In the genomic region with DNA sequence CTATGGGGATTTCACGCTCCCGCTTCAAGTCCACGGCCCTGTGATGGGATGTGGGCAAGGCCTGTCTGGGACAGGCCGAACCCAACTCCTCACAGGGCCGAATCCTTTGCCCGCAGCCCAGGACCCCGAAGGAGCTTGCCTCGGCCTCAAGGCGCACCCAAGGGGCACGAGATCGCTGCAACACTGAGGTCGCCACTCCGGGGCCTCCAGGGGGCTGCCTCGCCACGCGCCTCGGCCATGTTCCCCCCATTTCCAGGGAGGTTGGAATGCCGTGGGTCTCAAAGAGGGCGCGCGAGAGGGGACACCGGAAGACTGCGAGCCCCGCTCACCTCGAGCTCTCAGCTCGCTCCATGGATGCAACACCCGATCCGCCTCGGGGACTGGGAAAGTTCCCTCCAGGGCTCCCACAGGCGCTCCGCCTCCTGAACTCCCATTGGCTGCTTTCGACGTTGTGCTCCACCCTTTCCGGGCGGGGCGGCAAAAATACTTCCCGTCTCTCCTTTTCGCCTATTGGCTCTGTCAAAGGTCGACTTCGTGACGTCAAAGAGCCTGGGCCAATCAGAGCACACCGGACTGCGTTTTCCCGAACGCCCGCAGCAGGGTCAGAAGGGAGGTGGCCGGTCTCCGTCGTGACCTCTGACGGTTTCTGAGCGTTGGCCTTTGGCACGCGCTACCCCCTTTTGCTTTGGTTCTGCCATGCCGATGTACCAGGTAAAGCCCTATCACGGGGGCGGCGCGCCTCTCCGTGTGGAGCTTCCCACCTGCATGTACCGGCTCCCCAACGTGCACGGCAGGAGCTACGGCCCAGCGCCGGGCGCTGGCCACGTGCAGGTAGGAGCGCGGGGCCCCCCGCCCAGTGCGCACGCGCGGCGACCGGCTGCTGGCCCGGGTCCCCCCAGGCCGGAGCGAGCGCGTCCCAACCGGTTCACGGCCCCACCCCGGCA, we compare ENCODE assay signal across 8 cellular contexts. TPM values are rescaled to one million over a fixed set of nuclear protein-coding genes. Genes with fewer than 3 reads are reported as not detected.
A peak's percentile ranks its signal among the peaks of the same experiment; 100 is the strongest.
DNase-seq lines count a peak whose midpoint lies in the region; ATAC-seq, FAIRE-seq and TF ChIP-seq lines count a peak whose summit lies in the region.

Gene AIMP2, plus strand, starts transcription at position 605 of the 944 bp plus-strand sequence. Its CDS starts 92 bp downstream, at position 697.
A gene with protein sequence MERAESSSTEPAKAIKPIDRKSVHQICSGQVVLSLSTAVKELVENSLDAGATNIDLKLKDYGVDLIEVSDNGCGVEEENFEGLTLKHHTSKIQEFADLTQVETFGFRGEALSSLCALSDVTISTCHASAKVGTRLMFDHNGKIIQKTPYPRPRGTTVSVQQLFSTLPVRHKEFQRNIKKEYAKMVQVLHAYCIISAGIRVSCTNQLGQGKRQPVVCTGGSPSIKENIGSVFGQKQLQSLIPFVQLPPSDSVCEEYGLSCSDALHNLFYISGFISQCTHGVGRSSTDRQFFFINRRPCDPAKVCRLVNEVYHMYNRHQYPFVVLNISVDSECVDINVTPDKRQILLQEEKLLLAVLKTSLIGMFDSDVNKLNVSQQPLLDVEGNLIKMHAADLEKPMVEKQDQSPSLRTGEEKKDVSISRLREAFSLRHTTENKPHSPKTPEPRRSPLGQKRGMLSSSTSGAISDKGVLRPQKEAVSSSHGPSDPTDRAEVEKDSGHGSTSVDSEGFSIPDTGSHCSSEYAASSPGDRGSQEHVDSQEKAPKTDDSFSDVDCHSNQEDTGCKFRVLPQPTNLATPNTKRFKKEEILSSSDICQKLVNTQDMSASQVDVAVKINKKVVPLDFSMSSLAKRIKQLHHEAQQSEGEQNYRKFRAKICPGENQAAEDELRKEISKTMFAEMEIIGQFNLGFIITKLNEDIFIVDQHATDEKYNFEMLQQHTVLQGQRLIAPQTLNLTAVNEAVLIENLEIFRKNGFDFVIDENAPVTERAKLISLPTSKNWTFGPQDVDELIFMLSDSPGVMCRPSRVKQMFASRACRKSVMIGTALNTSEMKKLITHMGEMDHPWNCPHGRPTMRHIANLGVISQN (minus strand): TSS at position 382 of the 944 bp plus-strand sequence. CDS start 30 bp downstream, at position 352.

- H3K9me3 ChIP-seq in OCI-LY7 (ENCODE audit: low read length) (no peaks in the 10 kb centered on the region), endothelial cell of umbilical vein (replicated peaks; ENCODE audit: control insufficient read depth, insufficient read depth, low read length) (no peaks in the 10 kb centered on the region)

- ATAC-seq in GM21526 (IDR thresholded peaks at IDR 0.05; ENCODE audit: low FRiP score, unreplicated experiment), result peak; percentile 91

- H3K79me2 ChIP-seq in OCI-LY7 (ENCODE audit: insufficient read depth, low read depth, low read length), result peaks cover 47% of the 10 kb centered on the region
- H3K79me2 ChIP-seq in endothelial cell of umbilical vein (ENCODE audit: control insufficient read depth, insufficient read depth, low read length), result peaks cover 38% of the 10 kb centered on the region

- H3K36me3 ChIP-seq in OCI-LY7 (ENCODE audit: insufficient read depth, low read length), result peaks cover 49% of the 10 kb centered on the region; the same call in 1 of the 2 replicates
- H3K36me3 ChIP-seq in endothelial cell of umbilical vein (ENCODE audit: control insufficient read depth in 2 of 2, extremely low read depth in 1 of 2, insufficient read depth in 2 of 2, low read length in 2 of 2), result peaks cover 0 to 2% of the 10 kb centered on the region in 2 experiments

- dilution Hi-C loops in endothelial cell of umbilical vein (cut with MboI; ENCODE audit: extremely low pct_ligation_motif_present, low sequenced_read_pairs), result no loop called here

- peak; percentile 93 for TF ChIP-seq POLR2A in endothelial cell of umbilical vein (IDR thresholded peaks at IDR 0.05; ENCODE audit: low read depth, low read length)

- peak within 1 kb of the TSS; percentile 82 for H3K4me2 ChIP-seq in OCI-LY7 (ENCODE audit: low read length)
- H3K4me2 ChIP-seq in endothelial cell of umbilical vein (ENCODE audit: insufficient read depth, low read length), result peak within 1 kb of the TSS; percentile 75

- intact Hi-C loops in OCI-LY7 (cut with micrococcal nuclease; ENCODE audit: unreplicated experiment), result loop anchor here (10.0 kb wide), 1 partner anchor 426 kb away; no protein-coding TSS in a partner anchor
- intact Hi-C loops in endothelial cell of umbilical vein (cut with micrococcal nuclease), result no loop called here

- H3K9me2 ChIP-seq in OCI-LY7 (ENCODE audit: insufficient read depth, low read length), result no peaks in the 10 kb centered on the region

- FAIRE-seq in endothelial cell of umbilical vein (lab: Jason Lieb, UNC), result peak; percentile 91

- CTCF ChIA-PET in OCI-LY7 (lab: Charles Lee; ENCODE audit: unreplicated experiment) (interaction anchor here (1.2 kb wide), 1 partner anchor 18 kb away, joined by 3 read pairs; no protein-coding TSS in a partner anchor), endothelial cell of umbilical vein (lab: Charles Lee) (interaction anchor here (0.8 to 4.0 kb wide), 5 partner anchors 11 to 152 kb away, joined by 3 to 29 read pairs (median 4); no protein-coding TSS in a partner anchor)

- H3K4me1 ChIP-seq in OCI-LY7 (ENCODE audit: insufficient read depth, low read length, poor library complexity, severe bottlenecking) (peaks cover 40% of the 10 kb centered on the region), endothelial cell of umbilical vein (ENCODE audit: control insufficient read depth, extremely low read depth, insufficient read depth, low read length) (peaks cover 5% of the 10 kb centered on the region)

- peak within 1 kb of the TSS; percentile 77 for H3K9ac ChIP-seq in endothelial cell of umbilical vein (replicated peaks; ENCODE audit: extremely low read depth, insufficient read depth, low read length)

- H3K9me1 ChIP-seq in endothelial cell of umbilical vein (replicated peaks; ENCODE audit: control insufficient read depth, extremely low read depth, insufficient read depth, low read length), result no peaks in the 10 kb centered on the region

- POLR2A ChIA-PET in OCI-LY7 (lab: Charles Lee) (interaction anchor here (0.6 to 2.9 kb wide), 12 partner anchors 8 to 341 kb away, joined by 3 to 9 read pairs (median 4); no protein-coding TSS in a partner anchor), endothelial cell of umbilical vein (lab: Charles Lee) (interaction anchor here (0.6 kb wide), 2 partner anchors 48 to 132 kb away, joined by 4 to 6 read pairs; no protein-coding TSS in a partner anchor)

- no peaks in the 10 kb centered on the region for H4K20me1 ChIP-seq in OCI-LY7 (ENCODE audit: insufficient read depth, low read length)
- no peaks in the 10 kb centered on the region for H4K20me1 ChIP-seq in endothelial cell of umbilical vein (replicated peaks; ENCODE audit: control insufficient read depth, extremely low read depth, insufficient read depth, low read length)

- DNase-seq in DMS114 treated with DMSO at 0.1 percent for 48 hours (lab: John Stamatoyannopoulos, UW; ENCODE audit: unreplicated experiment) (peak; percentile 95), HuH-7.5 (ENCODE audit: low spot score) (peak; percentile 91), OCI-LY7 (ENCODE audit: low spot score) (peak; percentile 97), activated T-cell treated with anti-CD3 and anti-CD28 coated beads for 1 hour (ENCODE audit: low read depth) (peak; percentile 91), endothelial cell of umbilical vein (ENCODE audit: low read depth, low spot score) (peak; percentile 99), middle frontal gyrus (ENCODE audit: extremely low spot score, low spot score) (peak; percentile 99)
- DNase-seq in stimulated activated CD8-positive, alpha-beta memory T cell treated with anti-CD3 and anti-CD28 coated beads, Interleukin-2, amount 100 ng/mL, for 48 hours (ENCODE audit: low read depth in 2 of 2), result peak; percentile 90 to 96

- peak within 1 kb of the TSS; percentile 91 for H3K4me3 ChIP-seq in OCI-LY7 (ENCODE audit: low read depth, low read length, poor library complexity, severe bottlenecking)
- H3K4me3 ChIP-seq in endothelial cell of umbilical vein (replicated peaks in 1 of 3; ENCODE audit: insufficient read depth in 1 of 3, low read depth in 1 of 3, low read length in 3 of 3), result peak within 1 kb of the TSS; percentile 27 to 83 (median 71)

- BruUV-seq in OCI-LY7 (replicated peaks; lab: Mats Ljungman, UMichigan), result TSS peak; percentile 88
- TSS peak; percentile 74 for BruUV-seq in endothelial cell of umbilical vein (replicated peaks; lab: Mats Ljungman, UMichigan)

- H2AFZ ChIP-seq in OCI-LY7 (ENCODE audit: low read length) (peak within 1 kb of the TSS; percentile 60; the same call in 1 of the 2 replicates), endothelial cell of umbilical vein (ENCODE audit: low read depth, low read length) (peak within 1 kb of the TSS; percentile 93)

- no peaks in the 10 kb centered on the region for H3K27me3 ChIP-seq in endothelial cell of umbilical vein (ENCODE audit: control insufficient read depth in 2 of 2, insufficient read depth in 2 of 2, low read length in 2 of 2)

- TF ChIP-seq CTCF in OCI-LY7 (conservative IDR thresholded peaks at IDR 0.05; ENCODE audit: low read length) (peak; percentile 36), endothelial cell of umbilical vein (IDR thresholded peaks at IDR 0.05; ENCODE audit: extremely low read depth in 1 of 2, insufficient read depth in 1 of 2, low read depth in 1 of 2, low read length in 2 of 2) (peak in 1 of 2 donors; percentile 26)

- peak within 1 kb of the TSS; percentile 57 for H3K27ac ChIP-seq in OCI-LY7 (ENCODE audit: low read depth, low read length, poor library complexity, severe bottlenecking)
- peak within 1 kb of the TSS; percentile 56 for H3K27ac ChIP-seq in endothelial cell of umbilical vein (ENCODE audit: insufficient read depth, low read depth, low read length)

RNA-seq across cellular contexts. Expression of gene AIMP2, which starts in this region (rescaled TPM):
- 56.9 and 59.5 TPM in 2 replicates for total RNA-seq in OCI-LY7 (2014; rRNA removed; shearing (Covaris generic))
- total RNA-seq in OCI-LY7 (2022) (63.5 and 70.4 TPM in 2 replicates), endothelial cell of umbilical vein (44.6 and 45.6 TPM in 2 replicates)
- 59.4 and 67.7 TPM in 2 replicates for polyA plus RNA-seq in endothelial cell of umbilical vein
- 60.6 and 65.7 TPM in 2 replicates for polyA plus RNA-seq in endothelial cell of umbilical vein (2011; cell fraction: cytosol; rRNA removed)
- polyA plus RNA-seq in endothelial cell of umbilical vein (2011; cell fraction: nucleus; rRNA removed), result 32.1 and 33.3 TPM in 2 replicates
- 33.1 and 36.4 TPM in 2 replicates for polyA plus RNA-seq in endothelial cell of umbilical vein (2012)
- 34.0 and 40.6 TPM in 2 replicates for polyA minus RNA-seq in endothelial cell of umbilical vein
- 85.4 TPM for polyA minus RNA-seq in endothelial cell of umbilical vein (2011; cell fraction: cytosol; rRNA and poly(A)+ RNA removed)
- 12.0 and 15.1 TPM in 2 replicates for polyA minus RNA-seq in endothelial cell of umbilical vein (2011; cell fraction: nucleus; rRNA and poly(A)+ RNA removed)

RNA-seq across cellular contexts. Expression of the second gene that starts in this region (rescaled TPM):
- 22.9 and 28.9 TPM in 2 replicates for total RNA-seq in OCI-LY7 (2014; rRNA removed; shearing (Covaris generic))
- total RNA-seq in OCI-LY7 (2022) (37.1 TPM in 2 replicates), endothelial cell of umbilical vein (14.5 and 15.9 TPM in 2 replicates)
- 3.8 and 5.2 TPM in 2 replicates for polyA plus RNA-seq in endothelial cell of umbilical vein
- 6.3 and 6.4 TPM in 2 replicates for polyA plus RNA-seq in endothelial cell of umbilical vein (2011; cell fraction: cytosol; rRNA removed)
- polyA plus RNA-seq in endothelial cell of umbilical vein (2011; cell fraction: nucleus; rRNA removed), result 9.7 and 9.9 TPM in 2 replicates
- polyA plus RNA-seq in endothelial cell of umbilical vein (2012), result 10.5 and 12.0 TPM in 2 replicates
- polyA minus RNA-seq in endothelial cell of umbilical vein, result 10.9 and 13.1 TPM in 2 replicates
- polyA minus RNA-seq in endothelial cell of umbilical vein (2011; cell fraction: cytosol; rRNA and poly(A)+ RNA removed), result 9.8 TPM
- polyA minus RNA-seq in endothelial cell of umbilical vein (2011; cell fraction: nucleus; rRNA and poly(A)+ RNA removed), result 7.1 TPM in 2 replicates

Comparison
In these comparisons a context has a peak if more than half of its experiments do, and no peak if none do; other contexts are left out.
1. Peak in every context shown above with its lines: DNase-seq, ATAC-seq, H3K4me3 ChIP-seq and H3K27ac ChIP-seq.